Comparison of ENCODE assay signal across 25 cellular contexts in the genomic region with DNA sequence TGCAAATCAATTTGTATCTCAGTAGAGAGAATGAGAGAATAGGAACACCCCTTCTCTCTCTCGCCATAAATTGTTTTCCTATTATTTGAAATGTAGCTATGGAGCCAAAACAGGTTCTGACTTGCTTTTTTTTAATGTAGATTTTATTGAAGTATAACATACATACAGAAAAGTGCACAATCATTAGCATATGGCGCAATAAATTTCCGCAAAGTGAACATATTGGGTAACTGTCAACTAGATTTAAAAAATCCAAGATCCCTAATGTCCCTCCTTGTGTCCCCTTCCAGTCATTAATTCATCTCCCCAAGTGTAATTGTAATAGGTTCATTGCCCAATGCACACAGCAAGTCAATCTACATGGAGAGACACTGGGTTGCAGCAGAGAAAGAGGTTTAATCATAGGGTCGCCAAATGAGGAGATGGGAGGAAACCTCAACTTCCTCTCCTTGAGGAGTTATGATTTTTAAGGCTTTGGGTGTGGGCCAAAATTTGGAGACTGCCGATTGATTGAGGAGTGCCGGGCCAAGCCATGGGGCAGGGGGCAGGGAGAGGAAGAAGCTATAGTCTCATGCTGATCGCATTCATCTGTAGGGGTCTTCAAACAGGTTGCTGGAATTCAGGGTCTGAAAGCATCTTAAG. TPM values are rescaled to one million over a fixed set of nuclear protein-coding genes. Genes with fewer than 3 reads are reported as not detected.
DNase-seq lines count a peak whose midpoint lies in the region; ATAC-seq, FAIRE-seq and TF ChIP-seq lines count a peak whose summit lies in the region.
"Had no signal": no experiment of that assay in that cellular context is flagged by ENCODE, and none has a peak within 500 bp of the region (broad histone marks: within the 10 kb centered on the region; RNA-seq: fewer than 3 reads in every experiment).

No MANE protein-coding gene starts in this region.

- TF ChIP-seq CTCF in GM23338 (conservative IDR thresholded peaks at IDR 0.05; ENCODE audit: low read depth in 2 of 2) (no peak), K562 (IDR thresholded peaks at IDR 0.05 in 2 of 3, conservative IDR thresholded peaks at IDR 0.05 in 1 of 3; ENCODE audit: insufficient read depth in 2 of 3, low read depth in 1 of 3, low read length in 3 of 3) (no peak), spleen (IDR thresholded peaks at IDR 0.05 in 8 of 11, conservative IDR thresholded peaks at IDR 0.05 in 3 of 11) (no peak)

- no peaks in the 10 kb centered on the region for H4K20me1 ChIP-seq in BLaER1
- no peaks in the 10 kb centered on the region for H4K20me1 ChIP-seq in GM23338 (replicated peaks; ENCODE audit: insufficient read depth)
- no peaks in the 10 kb centered on the region for H4K20me1 ChIP-seq in K562 (replicated peaks; ENCODE audit: control insufficient read depth, insufficient read depth, low read length)

- FAIRE-seq in K562 (lab: Jason Lieb, UNC), result no peak
- FAIRE-seq in small intestine (lab: Jason Lieb, UNC), result no peak
- FAIRE-seq: A549 had no signal

- no peak overlapping the region; the same call in 2 of the 3 replicates for H3K4me3 Mint-ChIP-seq in GM23338
- H3K4me3 Mint-ChIP-seq: T-helper 2 cell treated with Interferon-gamma antibody and Interleukin-4, amounts not matched to agents 5 μg/mL and 100 μg/mL, for 36 hours had no signal

- H3K27ac Mint-ChIP-seq in GM23338, result 0 out of 2 replicates have a peak overlapping the region, but pooled peaks have one; percentile 2
- H3K27ac Mint-ChIP-seq: T-helper 2 cell treated with Interferon-gamma antibody and Interleukin-4, amounts not matched to agents 5 μg/mL and 100 μg/mL, for 36 hours had no signal

- H3K27me3 Mint-ChIP-seq in GM23338 (ENCODE audit: insufficient read depth, low read depth, poor library complexity), result no peaks in the 10 kb centered on the region

- H3K9me1 ChIP-seq in K562 (ENCODE audit: control insufficient read depth, insufficient read depth, low read length), result no peaks in the 10 kb centered on the region

- in situ Hi-C loops in K562 (cut with MboI), result no loop called here

- TF ChIP-seq POLR2A in K562 (conservative IDR thresholded peaks at IDR 0.05) (no peak), spleen (IDR thresholded peaks at IDR 0.05) (no peak)

- TF ChIP-seq EP300 in K562 (IDR thresholded peaks at IDR 0.05; ENCODE audit: low read length), result no peak

- H3K79me2 ChIP-seq in GM23338 (replicated peaks; ENCODE audit: insufficient read depth), result no peaks in the 10 kb centered on the region
- no peaks in the 10 kb centered on the region for H3K79me2 ChIP-seq in K562 (ENCODE audit: control insufficient read depth, insufficient read depth, low read length)

- H3K4me3 ChIP-seq in BLaER1 (no peak overlapping the region), GM23338 (no peak overlapping the region), K562 (no peak overlapping the region), spleen (no peak overlapping the region), small intestine (ENCODE audit: low read depth in 1 of 2, low read length in 2 of 2) (no peak overlapping the region)
- H3K4me3 ChIP-seq: A549, SK-N-MC had no signal

- CTCF ChIA-PET in K562 (lab: Yijun Ruan, JAX; ENCODE audit: low intra/inter-chr PET ratio), result no interaction called here

- H3K4me1 Mint-ChIP-seq in GM23338, result peaks cover 14% of the 10 kb centered on the region

- H3K36me3 ChIP-seq in BLaER1 (no peaks in the 10 kb centered on the region), GM23338 (ENCODE audit: insufficient read depth) (no peaks in the 10 kb centered on the region), K562 (ENCODE audit: control insufficient read depth, insufficient read depth, low read length) (no peaks in the 10 kb centered on the region), spleen (no peaks in the 10 kb centered on the region), small intestine (ENCODE audit: control insufficient read depth in 2 of 2, insufficient read depth in 2 of 2, low read length in 2 of 2) (no peaks in the 10 kb centered on the region)

- H2AFZ ChIP-seq in GM23338 (no peak overlapping the region), K562 (ENCODE audit: low read depth, low read length) (no peak overlapping the region)

- no peaks in the 10 kb centered on the region for H3K9me3 Mint-ChIP-seq in GM23338
- H3K9me3 Mint-ChIP-seq: T-helper 2 cell treated with Interferon-gamma antibody and Interleukin-4, amounts not matched to agents 5 μg/mL and 100 μg/mL, for 36 hours had no signal

- H3K9me2 ChIP-seq in GM23338 (ENCODE audit: insufficient read depth), result no peaks in the 10 kb centered on the region

- no peak overlapping the region for H3K27ac ChIP-seq in BLaER1
- H3K27ac ChIP-seq in GM23338 (ENCODE audit: low read depth), result no peak overlapping the region
- no peak overlapping the region for H3K27ac ChIP-seq in K562 (ENCODE audit: extremely low read depth, low read depth, low read length)
- H3K27ac ChIP-seq in spleen, result peak overlapping the region in 2 of 8 donors; percentile 33 to 58
- H3K27ac ChIP-seq in small intestine (ENCODE audit: low read depth in 1 of 2, low read length in 1 of 2), result no peak overlapping the region
- H3K27ac ChIP-seq: A549, C4-2B, KMS-11, SK-N-MC had no signal

- no peaks in the 10 kb centered on the region for H3K9me3 ChIP-seq in BLaER1
- H3K9me3 ChIP-seq in K562 (replicated peaks; ENCODE audit: control insufficient read depth, insufficient read depth, low read depth, low read length), result no peaks in the 10 kb centered on the region
- no peaks in the 10 kb centered on the region for H3K9me3 ChIP-seq in spleen
- no peaks in the 10 kb centered on the region for H3K9me3 ChIP-seq in small intestine (ENCODE audit: control insufficient read depth, low read depth)
- H3K9me3 ChIP-seq: A549 had no signal

- DNase-seq in GM23338 (ENCODE audit: low spot score) (no peak), NOMO-1 treated with DMSO at 0.1 percent for 48 hours (lab: John Stamatoyannopoulos, UW; ENCODE audit: unreplicated experiment) (peak; percentile 63), K562 (ENCODE audit: extremely low read depth in 1 of 4, low spot score in 3 of 4) (no peak), NCI-H1417 treated with DMSO at 0.1 percent for 48 hours (lab: John Stamatoyannopoulos, UW) (no peak), spleen (no peak), small intestine (no peak)
- DNase-seq: DMS 273 treated with DMSO at 0.1 percent for 48 hours, DND-41, NCI-H1105 treated with DMSO at 0.1 percent for 48 hours, NCI-H187, NCI-H2107, NCI-H2227 treated with DMSO at 0.1 percent for 48 hours, NCI-H510A treated with DMSO at 0.1 percent for 48 hours, NCI-H774 had no signal

- BruUV-seq in K562 (replicated peaks; lab: Mats Ljungman, UMichigan), result no TSS peak

- H3K36me3 Mint-ChIP-seq in GM23338 (ENCODE audit: low read depth), result no peaks in the 10 kb centered on the region

- intact Hi-C loops in K562 (cut with micrococcal nuclease), result no loop called here
- intact Hi-C loops in spleen (cut with DNase I; ENCODE audit: low total_unique reads), result no loop called here

- no peak overlapping the region for H3K9ac ChIP-seq in BLaER1
- H3K9ac ChIP-seq in K562 (ENCODE audit: insufficient read depth in 1 of 2, low read depth in 2 of 2, low read length in 2 of 2), result no peak overlapping the region
- H3K9ac ChIP-seq: KMS-11 had no signal

- peaks cover 23% of the 10 kb centered on the region for H3K4me1 ChIP-seq in BLaER1
- H3K4me1 ChIP-seq in GM23338 (ENCODE audit: insufficient read depth), result peaks cover 9% of the 10 kb centered on the region
- H3K4me1 ChIP-seq in K562 (replicated peaks in 1 of 2; ENCODE audit: control insufficient read depth in 2 of 2, insufficient read depth in 2 of 2, low read length in 2 of 2), result no peaks in the 10 kb centered on the region; a peak in 1 of 5 replicates
- peaks cover 0 to 39% (median 10%) of the 10 kb centered on the region in 6 donors for H3K4me1 ChIP-seq in spleen
- H3K4me1 ChIP-seq in small intestine (ENCODE audit: control insufficient read depth in 2 of 2, insufficient read depth in 1 of 2, low read depth in 1 of 2, low read length in 1 of 2), result no peaks in the 10 kb centered on the region
- H3K4me1 ChIP-seq: A549 had no signal

- H3K27me3 ChIP-seq in BLaER1 (no peaks in the 10 kb centered on the region), GM23338 (ENCODE audit: insufficient read depth) (no peaks in the 10 kb centered on the region), K562 (ENCODE audit: control insufficient read depth in 2 of 2, insufficient read depth in 2 of 2, low read length in 2 of 2) (peaks cover 3 to 5% of the 10 kb centered on the region in 2 experiments; a peak in 3 of 5 replicates), spleen (replicated peaks in 1 of 7) (peaks cover 0 to 4% (median 0%) of the 10 kb centered on the region in 7 donors), small intestine (ENCODE audit: control insufficient read depth in 2 of 2, insufficient read depth in 2 of 2, low read length in 2 of 2) (peaks cover 0 to under 1% of the 10 kb centered on the region in 2 donors)

- H3K4me2 ChIP-seq in BLaER1, result peak overlapping the region; percentile 55
- peak overlapping the region; percentile 29; the same call in 1 of the 2 replicates for H3K4me2 ChIP-seq in GM23338
- no peak overlapping the region for H3K4me2 ChIP-seq in K562 (ENCODE audit: insufficient read depth, low read length)
- H3K4me2 ChIP-seq: A549, KMS-11 had no signal

- TF ChIP-seq RAD21 in K562 (CRISPR knock-in tag; conservative IDR thresholded peaks at IDR 0.05 in 1 of 2, IDR thresholded peaks at IDR 0.05 in 1 of 2), result no peak

- H3F3A ChIP-seq in GM23338 (replicated peaks; ENCODE audit: low read depth), result no peaks in the 10 kb centered on the region

- ATAC-seq in GM23338, result no peak
- ATAC-seq in K562, result no peak
- ATAC-seq in GM19463 (IDR thresholded peaks at IDR 0.05; ENCODE audit: unreplicated experiment), result no peak
- ATAC-seq: A549, HCT116, Panc1 had no signal

- 0% methylated on average over 7 of the region's 7 CpGs for WGBS in K562 (ENCODE audit: insufficient coverage, low coverage, missing lambda C conversion rate)
- 36 to 45% (median 40%) methylated on average over 7 of the region's 7 CpGs for WGBS in spleen, 5 donors
- WGBS in small intestine, 3 donors, result 65 to 84% (median 70%) methylated on average over 7 of the region's 7 CpGs

- POLR2A ChIA-PET in K562 (lab: Yijun Ruan, JAX), result no interaction called here

RNA-seq across cellular contexts. Expression of gene TGM3, which starts 43.3 kb away (rescaled TPM):
- total RNA-seq in GM23338 (2014; rRNA removed; shearing (Covaris generic)), result 0.08 TPM in 1 of 2 replicates, not detected in the other
- polyA plus RNA-seq in GM23338 (2016; fragmentation: Nextera tagmentation; extraction: Ambion mirVana) (0.08 TPM in 1 of 2 replicates, not detected in the other), K562 (2011; rRNA removed) (not detected in 2 replicates), K562 (2014; fragmentation: Illumina TruSeq; extraction: Trizol) (not detected in 2 replicates), K562 (2014; fragmentation: Nextera tagmentation; extraction: Ambion mirVana) (not detected), K562 (2014; rRNA removed) (not detected in 2 replicates), spleen (under 1 TPM; 0.09 to 0.64 (median 0.33) TPM), small intestine (1 to 10 TPM in 2 of 3 donors, under 1 TPM in 1; 0.39 to 1.6 (median 1.4) TPM)
- not detected in 2 replicates for total RNA-seq in K562 (2011; cell fraction: chromatin; rRNA removed; ENCODE audit: low replicate concordance)
- total RNA-seq in K562 (2011; cell fraction: nucleolus; rRNA removed), result not detected in 2 replicates
- not detected in 2 replicates for total RNA-seq in K562 (2011; cell fraction: nucleoplasm; rRNA removed)
- total RNA-seq in K562 (2014; rRNA removed) (not detected in 2 replicates), K562 (2014; rRNA removed; fragmentation: Illumina TruSeq; extraction: Trizol) (not detected in 2 replicates), K562 (2015; rRNA removed; fragmentation: Illumina TruSeq; extraction: Trizol) (not detected in 2 replicates), K562 (2021) (not detected in 2 replicates), spleen (under 1 TPM in 4 of 7 donors, not detected in 3; 0.40 to 0.57 (median 0.50) TPM)
- polyA plus RNA-seq in K562 (2011; cell fraction: cytosol; rRNA removed), result 0.03 TPM in 1 of 2 replicates, not detected in the other
- polyA plus RNA-seq in K562 (2011; cell fraction: nucleus; rRNA removed), result not detected in 2 replicates
- polyA plus RNA-seq in K562 (2012), result 0.07 TPM in 1 of 2 replicates, not detected in the other
- not detected in 2 replicates for polyA minus RNA-seq in K562 (2011; rRNA and poly(A)+ RNA removed)
- polyA minus RNA-seq in K562 (2011; cell fraction: cytosol; rRNA and poly(A)+ RNA removed), result not detected in 2 replicates
- not detected in 2 replicates for polyA minus RNA-seq in K562 (2011; cell fraction: nucleus; rRNA and poly(A)+ RNA removed)
- total RNA-seq: G401, M059J had no signal
